ENCODE assay signal across 1 cellular context in genomic region chr1:76250317-76250716, GRCh38.
TF ChIP-seq lines count a peak whose summit lies in the region.

No MANE protein-coding gene starts in this region.

TF ChIP-seq in GM23338, 12 proteins besides CTCF, POLR2A, EP300 and RAD21:
- TF ChIP-seq ZNF462 (CRISPR knock-in tag; IDR thresholded peaks at IDR 0.05) (peak; percentile 57; the same call in 1 of the 2 replicates), NANOG (IDR thresholded peaks at IDR 0.05; ENCODE audit: borderline replicate concordance) (no peak)
